Comparison of ENCODE assay signal across 18 cellular contexts in genomic region chr17:16886655-16887322, GRCh38.
DNase-seq lines count a peak whose midpoint lies in the region; ATAC-seq, FAIRE-seq and TF ChIP-seq lines count a peak whose summit lies in the region.
"Had no signal": no experiment of that assay in that cellular context is flagged by ENCODE, and none has a peak within 500 bp of the region (broad histone marks: within the 10 kb centered on the region; RNA-seq: fewer than 3 reads in every experiment).

No MANE protein-coding gene starts in this region.

- CTCF ChIA-PET in GM12878 (lab: Yijun Ruan, JAX), result interaction anchor here (0.6 to 1.4 kb wide), 2 partner anchors 29 to 341 kb away, joined by 3 to 4 read pairs; no protein-coding TSS in a partner anchor

- peak; percentile 41 for ATAC-seq in GM18520 (IDR thresholded peaks at IDR 0.05; ENCODE audit: unreplicated experiment)
- peak; percentile 80 for ATAC-seq in HG02852 (IDR thresholded peaks at IDR 0.05; ENCODE audit: unreplicated experiment)
- peak; percentile 94 for ATAC-seq in GM12878
- ATAC-seq in GM18868 (IDR thresholded peaks at IDR 0.05; ENCODE audit: unreplicated experiment), result no peak
- ATAC-seq: K562, T-helper 17 cell, upper lobe of right lung had no signal

- H2AFZ ChIP-seq in GM12878 (ENCODE audit: control insufficient read depth, low read depth, low read length), result no peak overlapping the region

- no peaks in the 10 kb centered on the region for H3K27me3 ChIP-seq in GM12878 (replicated peaks in 1 of 2; ENCODE audit: control insufficient read depth in 2 of 2, insufficient read depth in 2 of 2, low read length in 1 of 2)
- H3K27me3 ChIP-seq: upper lobe of right lung had no signal

- RAD21 ChIA-PET in GM12878 (lab: Charles Lee; ENCODE audit: unreplicated experiment), result no interaction called here

- DNase-seq in AG20443 (ENCODE audit: low spot score) (peak; percentile 33), GM12878 (ENCODE audit: low read depth, low spot score) (no peak), posterior cingulate gyrus (no peak), NCI-H2029 treated with DMSO at 0.1 percent for 48 hours (lab: John Stamatoyannopoulos, UW) (no peak), NCI-H2171 treated with DMSO at 0.1 percent for 48 hours (lab: John Stamatoyannopoulos, UW) (no peak)
- DNase-seq: DMS153; glutamatergic neuron; midbrain; NCI-H1105 treated with DMSO at 0.1 percent for 48 hours; stimulated activated naive CD4-positive, alpha-beta T cell; T-helper 17 cell had no signal

- H3K4me2 ChIP-seq in GM12878 (ENCODE audit: control insufficient read depth, insufficient read depth), result no peak overlapping the region

- no peaks in the 10 kb centered on the region for H3K36me3 ChIP-seq in GM12878 (ENCODE audit: control insufficient read depth in 2 of 2, insufficient read depth in 2 of 2, low read length in 1 of 2)
- H3K36me3 ChIP-seq: upper lobe of right lung had no signal

- TF ChIP-seq POLR2A in GM12878 (IDR thresholded peaks at IDR 0.05; ENCODE audit: low read depth, low read length), result no peak

- no peak overlapping the region for H3K27ac ChIP-seq in GM12878 (ENCODE audit: control insufficient read depth, insufficient read depth)
- H3K27ac ChIP-seq: HL-60, upper lobe of right lung had no signal

- in situ Hi-C loops in GM12878 (cut with MboI), result no loop called here

- H3K4me1 ChIP-seq in GM12878 (ENCODE audit: control insufficient read depth, insufficient read depth, low read length), result no peaks in the 10 kb centered on the region; the same call in 1 of the 2 replicates
- H3K4me1 ChIP-seq: upper lobe of right lung had no signal

- TF ChIP-seq RAD21 in GM12878 (IDR thresholded peaks at IDR 0.05; ENCODE audit: insufficient read depth, low read depth, low read length), result no peak

- TF ChIP-seq CTCF in GM12878 (IDR thresholded peaks at IDR 0.05 in 2 of 3, conservative IDR thresholded peaks at IDR 0.05 in 1 of 3; ENCODE audit: control insufficient read depth in 2 of 3, extremely low read depth in 1 of 3, insufficient read depth in 1 of 3, low read depth in 3 of 3, low read length in 3 of 3), result no peak

- intact Hi-C loops in GM12878 (cut with micrococcal nuclease; ENCODE audit: unreplicated experiment), result no loop called here
- intact Hi-C loops in posterior cingulate gyrus (cut with DNase I), result no loop called here

- H3K4me3 ChIP-seq in GM12878, result no peak overlapping the region
- H3K4me3 ChIP-seq: K562, upper lobe of right lung had no signal

- no peak for TF ChIP-seq EP300 in GM12878 (IDR thresholded peaks at IDR 0.05; ENCODE audit: borderline replicate concordance in 1 of 2, control insufficient read depth in 1 of 2, low read depth in 2 of 2, low read length in 2 of 2)

- no peak for FAIRE-seq in GM12878 (lab: Jason Lieb, UNC)
- FAIRE-seq: islet of Langerhans, K562 had no signal

- no TSS peak for BruUV-seq in GM12878 (replicated peaks; lab: Mats Ljungman, UMichigan)

- SMC1A ChIA-PET in GM12878 (lab: Charles Lee; ENCODE audit: uncharacterized antibody, unreplicated experiment), result no interaction called here

- H3K9ac ChIP-seq in GM12878 (ENCODE audit: control insufficient read depth, insufficient read depth, low read length), result no peak overlapping the region

- WGBS in GM12878 (ENCODE audit: insufficient coverage, insufficient replicate concordance, low lambda C conversion rate, missing lambda C conversion rate), result 22% methylated on average over 4 of the region's 4 CpGs

- no peaks in the 10 kb centered on the region for H3K9me3 ChIP-seq in GM12878 (replicated peaks; ENCODE audit: control insufficient read depth, insufficient read depth, low read length)
- H3K9me3 ChIP-seq: upper lobe of right lung had no signal

- no peaks in the 10 kb centered on the region for H4K20me1 ChIP-seq in GM12878 (ENCODE audit: control insufficient read depth, insufficient read depth)

- POLR2A ChIA-PET in GM12878 (lab: Charles Lee), result no interaction called here

- no peaks in the 10 kb centered on the region for H3K79me2 ChIP-seq in GM12878 (ENCODE audit: control insufficient read depth, insufficient read depth, low read length)

TF ChIP-seq in GM12878, 131 proteins besides CTCF, POLR2A, EP300 and RAD21 (continues in another document):
- TF ChIP-seq SMAD5 (IDR thresholded peaks at IDR 0.05; ENCODE audit: low read depth), result no peak
- no peak for TF ChIP-seq SKIL (IDR thresholded peaks at IDR 0.05; ENCODE audit: low read depth, poor library complexity, severe bottlenecking)
- TF ChIP-seq IKZF2 (IDR thresholded peaks at IDR 0.05), result 0 out of 4 replicates have a peak, but pooled peaks of 1 of the 2 experiments have one; percentile 27
- no peak for TF ChIP-seq SMAD1 (IDR thresholded peaks at IDR 0.05; ENCODE audit: low read depth, partially characterized antibody)
- TF ChIP-seq MLLT1 (IDR thresholded peaks at IDR 0.05), result no peak
- no peak for TF ChIP-seq TCF3 (IDR thresholded peaks at IDR 0.05; ENCODE audit: borderline replicate concordance, insufficient read depth, low read depth, low read length)
- TF ChIP-seq RCOR1 (conservative IDR thresholded peaks at IDR 0.05; ENCODE audit: low read depth, low read length), result no peak
- TF ChIP-seq IRF5 (IDR thresholded peaks at IDR 0.05; ENCODE audit: borderline replicate concordance), result no peak
- peak; percentile 89 for TF ChIP-seq RUNX3 (IDR thresholded peaks at IDR 0.05; ENCODE audit: low read length)
- peak in 1 of 2 experiments; percentile 19; a peak in 1 of 4 replicates for TF ChIP-seq BHLHE40 (IDR thresholded peaks at IDR 0.05; ENCODE audit: borderline replicate concordance in 1 of 2, low read depth in 2 of 2, low read length in 1 of 2)
- TF ChIP-seq CHD4 (IDR thresholded peaks at IDR 0.05), result no peak
- TF ChIP-seq CREB1 (IDR thresholded peaks at IDR 0.05; ENCODE audit: low read depth), result no peak
- no peak for TF ChIP-seq ZBTB4 (CRISPR knock-in tag; IDR thresholded peaks at IDR 0.05)
